ENCODE assay signal across 19 cellular contexts in the genomic region with DNA sequence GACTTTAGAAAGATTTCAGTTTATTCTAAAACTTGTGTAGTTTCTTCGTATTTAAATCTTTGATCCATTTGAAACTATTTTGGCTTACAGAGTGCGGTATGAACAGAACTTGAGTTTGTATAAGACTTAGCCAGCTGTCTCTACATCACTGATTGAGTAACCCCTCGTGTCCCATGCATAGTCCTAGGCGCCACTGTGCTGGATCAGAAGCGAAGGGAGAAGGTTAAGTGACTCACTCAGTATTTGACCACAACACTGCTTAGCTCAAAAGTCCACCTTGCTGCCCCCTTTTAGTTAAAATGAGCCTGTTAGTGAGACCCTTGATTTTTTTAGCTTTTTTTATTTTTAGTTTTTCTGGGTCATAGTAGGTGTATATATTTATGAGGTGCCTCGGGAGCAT. TPM values are rescaled to one million over a fixed set of nuclear protein-coding genes. Genes with fewer than 3 reads are reported as not detected.
"Had no signal": no experiment of that assay in that cellular context is flagged by ENCODE, and none has a peak within 500 bp of the region (broad histone marks: within the 10 kb centered on the region; RNA-seq: fewer than 3 reads in every experiment).

No MANE protein-coding gene starts in this region.

- H3K36me3 ChIP-seq: gastrocnemius medialis, left ventricle myocardium inferior had no signal

- H3K4me1 Mint-ChIP-seq: activated CD4-positive, alpha-beta T cell treated with anti-CD3 and anti-CD28 coated beads for 36 hours; neural crest cell had no signal

- H3K4me3 ChIP-seq: gastrocnemius medialis, left ventricle myocardium inferior, testis had no signal

- H3K27me3 ChIP-seq: gastrocnemius medialis, testis had no signal

- DNase-seq: activated CD4-positive, alpha-beta memory T cell treated with anti-CD3 and anti-CD28 coated beads for 36 hours; activated CD4-positive, alpha-beta T cell treated with anti-CD3 and anti-CD28 coated beads for 36 hours; activated naive CD4-positive, alpha-beta T cell treated with anti-CD3 and anti-CD28 coated beads, Interleukin-2, amount 50 U/mL, for 16 hours; activated T-cell treated with anti-CD3 and anti-CD28 coated beads, Interleukin-2, amount 50 U/mL, for 4 hours; aorta; cerebellar nuclear complex; cortex of kidney; effector CD4-positive, alpha-beta T cell; gastrocnemius medialis; head of caudate nucleus; kidney; left ventricle myocardium inferior; small intestine; stimulated activated CD4-positive, alpha-beta T cell treated with anti-CD3 and anti-CD28 coated beads, Interleukin-4, amount 100 ng/mL, for 1 hour; testis had no signal

- H3K36me3 Mint-ChIP-seq: activated CD4-positive, alpha-beta memory T cell treated with anti-CD3 and anti-CD28 coated beads for 36 hours had no signal

- H3K27ac Mint-ChIP-seq: activated CD4-positive, alpha-beta memory T cell treated with anti-CD3 and anti-CD28 coated beads for 36 hours; activated CD4-positive, alpha-beta T cell treated with anti-CD3 and anti-CD28 coated beads for 36 hours; progenitor cell of endocrine pancreas had no signal

- H3K27ac ChIP-seq: gastrocnemius medialis, left ventricle myocardium inferior, testis had no signal

- H3K9me3 ChIP-seq: gastrocnemius medialis, left ventricle myocardium inferior, testis had no signal

- H3K4me3 Mint-ChIP-seq: activated CD4-positive, alpha-beta memory T cell treated with anti-CD3 and anti-CD28 coated beads for 36 hours; activated CD4-positive, alpha-beta T cell treated with anti-CD3 and anti-CD28 coated beads for 36 hours; activated T-cell treated with anti-CD3 and anti-CD28 coated beads, Interleukin-2, amount 50 U/mL, for 4 hours; neural crest cell had no signal

- H3K4me1 ChIP-seq: left ventricle myocardium inferior, testis had no signal

- ATAC-seq: activated CD4-positive, alpha-beta T cell treated with anti-CD3 and anti-CD28 coated beads for 36 hours; activated T-cell treated with anti-CD3 and anti-CD28 coated beads, Interleukin-2, amount 50 U/mL, for 4 hours; gastrocnemius medialis had no signal

- H3K9me3 Mint-ChIP-seq: activated CD4-positive, alpha-beta memory T cell treated with anti-CD3 and anti-CD28 coated beads for 36 hours; activated T-cell treated with anti-CD3 and anti-CD28 coated beads, Interleukin-2, amount 50 U/mL, for 4 hours; neural crest cell had no signal

- H3K27me3 Mint-ChIP-seq: activated CD4-positive, alpha-beta memory T cell treated with anti-CD3 and anti-CD28 coated beads for 36 hours; activated CD4-positive, alpha-beta T cell treated with anti-CD3 and anti-CD28 coated beads for 36 hours; progenitor cell of endocrine pancreas had no signal

RNA-seq across cellular contexts. Expression of a gene that starts 28.4 kb away (rescaled TPM):
- total RNA-seq: activated CD4-positive, alpha-beta memory T cell treated with anti-CD3 and anti-CD28 coated beads for 36 hours; activated CD4-positive, alpha-beta T cell treated with anti-CD3 and anti-CD28 coated beads for 36 hours; activated T-cell treated with anti-CD3 and anti-CD28 coated beads, Interleukin-2, amount 50 U/mL, for 4 hours; left ventricle myocardium inferior; neural crest cell; progenitor cell of endocrine pancreas; T-helper 2 cell treated with Interferon-gamma antibody and Interleukin-4, amounts not matched to agents 100 ng/mL and 5 ng/mL, for 36 hours; urinary bladder had no signal

RNA-seq across cellular contexts. Expression of a gene that starts 36.4 kb away (rescaled TPM):
- total RNA-seq: neural crest cell had no signal

RNA-seq across cellular contexts. Expression of a gene that starts 43.0 kb away (rescaled TPM):
- total RNA-seq: activated CD4-positive, alpha-beta T cell treated with anti-CD3 and anti-CD28 coated beads for 36 hours; activated T-cell treated with anti-CD3 and anti-CD28 coated beads, Interleukin-2, amount 50 U/mL, for 4 hours; neural crest cell; progenitor cell of endocrine pancreas had no signal
